16 cellular contexts compared by ENCODE assay signal in the genomic region with DNA sequence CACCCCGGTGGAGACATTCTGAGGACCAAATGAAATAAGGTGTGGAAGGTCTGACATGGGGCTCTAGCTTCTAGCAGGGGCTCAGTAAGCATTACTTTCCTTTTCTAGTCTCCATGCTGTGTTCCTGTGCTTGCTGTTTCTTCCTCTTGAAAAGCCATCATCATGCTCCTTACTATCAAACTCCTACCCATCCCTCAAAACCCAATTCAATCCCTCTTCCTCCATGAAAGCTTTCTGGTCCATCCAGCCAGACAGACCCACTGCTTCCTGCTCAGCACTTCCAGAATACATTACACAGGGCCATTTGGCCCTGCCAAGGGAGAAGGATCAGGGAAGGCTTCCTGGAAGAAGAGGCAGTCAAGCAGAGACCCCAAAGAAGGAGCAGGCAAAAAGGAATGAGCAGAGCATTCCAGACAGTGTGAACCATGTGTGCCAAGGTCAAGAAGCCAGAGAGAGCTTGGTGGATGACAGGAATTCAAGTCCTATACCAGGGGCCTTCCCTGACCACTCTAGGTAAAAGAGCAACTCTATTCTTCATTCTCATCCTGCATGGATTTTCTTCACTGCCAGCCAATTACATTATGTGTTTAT. TPM values are rescaled to one million over a fixed set of nuclear protein-coding genes. Genes with fewer than 3 reads are reported as not detected.
DNase-seq lines count a peak whose midpoint lies in the region; ATAC-seq and TF ChIP-seq lines count a peak whose summit lies in the region.
"Had no signal": no experiment of that assay in that cellular context is flagged by ENCODE, and none has a peak within 500 bp of the region (broad histone marks: within the 10 kb centered on the region; RNA-seq: fewer than 3 reads in every experiment).

No MANE protein-coding gene starts in this region.

- no peak overlapping the region for H2BK15ac ChIP-seq in mesenchymal stem cell (ENCODE audit: low read depth, poor library complexity, severe bottlenecking)

- H3K4me3 Mint-ChIP-seq in chondrocyte (ENCODE audit: unreplicated experiment): peak overlapping the region; percentile 14

- no peaks in the 10 kb centered on the region for H3K9me3 ChIP-seq in cardiac muscle cell (ENCODE audit: low read depth)
- H3K9me3 ChIP-seq in mesenchymal stem cell (ENCODE audit: control insufficient read depth, low read length): no peaks in the 10 kb centered on the region
- H3K9me3 ChIP-seq in uterus: no peaks in the 10 kb centered on the region
- H3K9me3 ChIP-seq: BLaER1, colonic mucosa had no signal

- peak overlapping the region; percentile 39 for H2BK120ac ChIP-seq in mesenchymal stem cell (ENCODE audit: low read depth, low read length)

- peak overlapping the region; percentile 68 to 80 for H2BK12ac ChIP-seq in mesenchymal stem cell (ENCODE audit: low read length in 2 of 2)

- peak overlapping the region in 1 of 2 experiments; percentile 57 for H3K23ac ChIP-seq in mesenchymal stem cell (ENCODE audit: low read length in 2 of 2)

- peaks cover 34% of the 10 kb centered on the region for H3K4me1 ChIP-seq in cardiac muscle cell (ENCODE audit: low read depth)
- peaks cover 35% of the 10 kb centered on the region for H3K4me1 ChIP-seq in mesenchymal stem cell (ENCODE audit: control insufficient read depth, insufficient read depth, low read depth, low read length)
- peaks cover 18 to 23% of the 10 kb centered on the region in 2 donors for H3K4me1 ChIP-seq in uterus
- H3K4me1 ChIP-seq: BLaER1, colonic mucosa had no signal

- intact Hi-C loops in Right ventricle myocardium superior (cut with DNase I) (no loop called here), uterus (cut with DNase I; ENCODE audit: low total_unique reads) (loop anchor here (10.0 kb wide), 1 partner anchor 56 kb away; the partner anchor contains the start of gene NUAK1)

- no peak for DNase-seq in cardiac muscle cell (ENCODE audit: low read depth in 1 of 2, low spot score in 1 of 2)
- DNase-seq in Right ventricle myocardium superior: no peak
- no peak for DNase-seq in chondrocyte (ENCODE audit: low spot score)
- DNase-seq in mesenchymal stem cell: no peak
- DNase-seq in uterus: no peak
- DNase-seq in activated naive CD4-positive, alpha-beta T cell treated with anti-CD3 and anti-CD28 coated beads, Interleukin-2, amount 50 U/mL, for 16 hours: no peak
- no peak for DNase-seq in AG20443 (ENCODE audit: low spot score)
- DNase-seq in SHP77 treated with DMSO at 0.1 percent for 48 hours (lab: John Stamatoyannopoulos, UW): no peak
- DNase-seq: activated CD4-positive, alpha-beta T cell treated with anti-CD3 and anti-CD28 coated beads, Interleukin-2, amount 50 U/mL, for 1 hour; activated CD8-positive, alpha-beta memory T cell treated with anti-CD3 and anti-CD28 coated beads, Interleukin-2, amount 50 U/mL, for 48 hours; activated effector memory CD4-positive, alpha-beta T cell treated with anti-CD3 and anti-CD28 coated beads, Interleukin-2, amount 50 U/mL, for 16 hours; amniotic stem cell; colonic mucosa had no signal

- H2AK5ac ChIP-seq in mesenchymal stem cell (ENCODE audit: low read length, severe bottlenecking): peak overlapping the region; percentile 85

- H3K14ac ChIP-seq in mesenchymal stem cell (ENCODE audit: low read length in 2 of 2): no peak overlapping the region

- peak overlapping the region in 1 of 2 experiments; percentile 17 for H3K4ac ChIP-seq in mesenchymal stem cell (ENCODE audit: low read depth in 1 of 2, low read length in 2 of 2)

- peaks cover 98% of the 10 kb centered on the region for H3K4me1 Mint-ChIP-seq in chondrocyte (ENCODE audit: low read depth)

- no peak overlapping the region for H3K4me2 ChIP-seq in mesenchymal stem cell (ENCODE audit: low read length, poor library complexity, severe bottlenecking)
- H3K4me2 ChIP-seq: BLaER1, KMS-11 had no signal

- no peaks in the 10 kb centered on the region for H3K27me3 Mint-ChIP-seq in chondrocyte (ENCODE audit: low read depth)

- no peaks in the 10 kb centered on the region for H3K9me3 Mint-ChIP-seq in chondrocyte (ENCODE audit: low read depth)

- no peak overlapping the region for H3K9ac ChIP-seq in mesenchymal stem cell (ENCODE audit: low read length)
- H3K9ac ChIP-seq: BLaER1, KMS-11 had no signal

- peak overlapping the region; percentile 97 for H3K27ac Mint-ChIP-seq in chondrocyte (ENCODE audit: unreplicated experiment)

- no peak overlapping the region for H3K4me3 ChIP-seq in cardiac muscle cell
- H3K4me3 ChIP-seq in mesenchymal stem cell (ENCODE audit: insufficient read depth in 1 of 2, low read depth in 1 of 2, low read length in 2 of 2): no peak overlapping the region
- no peak overlapping the region for H3K4me3 ChIP-seq in uterus
- H3K4me3 ChIP-seq: BLaER1, colonic mucosa had no signal

- peak overlapping the region; percentile 40 to 50 for H3K18ac ChIP-seq in mesenchymal stem cell (ENCODE audit: low read depth in 1 of 2, low read length in 2 of 2)

- no peak overlapping the region for H2BK5ac ChIP-seq in mesenchymal stem cell (ENCODE audit: low read depth, low read length, poor library complexity, severe bottlenecking)

- peaks cover 56% of the 10 kb centered on the region for H3K36me3 Mint-ChIP-seq in chondrocyte (ENCODE audit: low read depth)

- H3K27me3 ChIP-seq in cardiac muscle cell (no peaks in the 10 kb centered on the region), mesenchymal stem cell (ENCODE audit: control insufficient read depth in 1 of 2, insufficient read depth in 1 of 2, low read length in 2 of 2) (no peaks in the 10 kb centered on the region), uterus (no peaks in the 10 kb centered on the region)
- H3K27me3 ChIP-seq: BLaER1, colonic mucosa had no signal

- no peak for TF ChIP-seq POLR2A in uterus (IDR thresholded peaks at IDR 0.05)

- TF ChIP-seq CTCF in cardiac muscle cell (IDR thresholded peaks at IDR 0.05; ENCODE audit: low read depth, low read length): no peak
- TF ChIP-seq CTCF in chondrocyte (IDR thresholded peaks at IDR 0.05): no peak
- TF ChIP-seq CTCF in uterus (IDR thresholded peaks at IDR 0.05): no peak

- peak overlapping the region; percentile 70 for H4K91ac ChIP-seq in mesenchymal stem cell (ENCODE audit: low read length)

- no CpG with 5 or more reads among the region's 1 CpG for WGBS in mesenchymal stem cell

- peak overlapping the region; percentile 77 for H3K27ac ChIP-seq in cardiac muscle cell
- peak overlapping the region; percentile 95 for H3K27ac ChIP-seq in mesenchymal stem cell (ENCODE audit: low read length, poor library complexity, severe bottlenecking)
- H3K27ac ChIP-seq in uterus: peak overlapping the region; percentile 72 to 83
- H3K27ac ChIP-seq: 22Rv1, BLaER1, KMS-11 had no signal

- no peak overlapping the region for H2AFZ ChIP-seq in mesenchymal stem cell (ENCODE audit: low read depth, low read length)

- H3K79me1 ChIP-seq in mesenchymal stem cell (replicated peaks; ENCODE audit: low read length, poor library complexity, severe bottlenecking): peaks cover 34% of the 10 kb centered on the region

- no peak for ATAC-seq in Right ventricle myocardium superior (ENCODE audit: poor library complexity)

- no peaks in the 10 kb centered on the region for H3K36me3 ChIP-seq in cardiac muscle cell
- H3K36me3 ChIP-seq in mesenchymal stem cell (ENCODE audit: control insufficient read depth in 1 of 2, insufficient read depth in 2 of 2, low read depth in 1 of 2, low read length in 2 of 2): peaks cover 7 to 29% of the 10 kb centered on the region in 2 experiments
- H3K36me3 ChIP-seq in uterus: no peaks in the 10 kb centered on the region
- H3K36me3 ChIP-seq: BLaER1, colonic mucosa had no signal

- H4K8ac ChIP-seq in mesenchymal stem cell (ENCODE audit: low read length): peak overlapping the region; percentile 7

RNA-seq across cellular contexts. Expression of gene NUAK1, which starts 59.5 kb away (rescaled TPM):
- 6.1 and 7.2 TPM in 2 replicates for total RNA-seq in cardiac muscle cell
- polyA plus RNA-seq in cardiac muscle cell: 2.9 and 4.8 TPM in 2 replicates
- total RNA-seq in Right ventricle myocardium superior: 33.6 TPM
- total RNA-seq in chondrocyte: 78.1 to 81.4 TPM (median 78.5 TPM) in 3 replicates
- polyA plus RNA-seq in mesenchymal stem cell (2013, experiment 1 of 2): 8.2 TPM
- 7.9 TPM for polyA plus RNA-seq in mesenchymal stem cell (2013, experiment 2 of 2)
- 10 to 100 TPM in 3 of 4 donors, 1 to 10 TPM in 1; 9.4 to 56.8 (median 26.8) TPM for total RNA-seq in uterus
